Comparison of ENCODE assay signal across 8 cellular contexts in genomic region chr6:10411131-10411914, GRCh38. TPM values are rescaled to one million over a fixed set of nuclear protein-coding genes. Genes with fewer than 3 reads are reported as not detected.
DNase-seq lines count a peak whose midpoint lies in the region; ATAC-seq lines count a peak whose summit lies in the region.

No MANE protein-coding gene starts in this region.

- DNase-seq in COLO668 (lab: John Stamatoyannopoulos, UW; ENCODE audit: unreplicated experiment) (peak; percentile 50), M059J (ENCODE audit: low read depth) (peak; percentile 27), dermis blood vessel endothelial cell (no peak), SHP77 treated with DMSO at 0.1 percent for 48 hours (lab: John Stamatoyannopoulos, UW) (no peak), NCI-H2107 treated with DMSO at 0.1 percent for 48 hours (lab: John Stamatoyannopoulos, UW; ENCODE audit: unreplicated experiment) (no peak)
- DNase-seq in natural killer cell treated with Interleukin-12 subunit alpha and Interleukin-12 subunit beta and Interleukin-15 and Interleukin-18, amount 100 ng/mL, for 72 hours (ENCODE audit: low spot score) = no peak

- H3K4me3 Mint-ChIP-seq in natural killer cell treated with Interleukin-12 subunit alpha and Interleukin-12 subunit beta and Interleukin-15 and Interleukin-18, amount 100 ng/mL, for 72 hours = peak overlapping the region; percentile 93

- H3K27me3 ChIP-seq in duodenal mucosa (ENCODE audit: control insufficient read depth in 1 of 2, insufficient read depth in 2 of 2, low read length in 2 of 2) = peaks cover 72 to 93% of the 10 kb centered on the region in 2 donors

- peaks cover 50% of the 10 kb centered on the region for H3K36me3 Mint-ChIP-seq in natural killer cell treated with Interleukin-12 subunit alpha and Interleukin-12 subunit beta and Interleukin-15 and Interleukin-18, amount 100 ng/mL, for 72 hours

- no peaks in the 10 kb centered on the region for H3K9me3 ChIP-seq in duodenal mucosa (ENCODE audit: control insufficient read depth in 1 of 2, low read length in 2 of 2)

- H3K4me1 ChIP-seq in duodenal mucosa (ENCODE audit: control insufficient read depth in 1 of 2, insufficient read depth in 2 of 2, low read length in 2 of 2) = peaks cover 34 to 36% of the 10 kb centered on the region in 2 donors

- peaks cover 34 to 38% of the 10 kb centered on the region in 2 donors for H3K4me1 Mint-ChIP-seq in natural killer cell treated with Interleukin-12 subunit alpha and Interleukin-12 subunit beta and Interleukin-15 and Interleukin-18, amount 100 ng/mL, for 72 hours (ENCODE audit: low read depth in 2 of 2)

- no peak overlapping the region for H3K27ac ChIP-seq in duodenal mucosa (ENCODE audit: low read depth, low read length)

- peaks cover 5% of the 10 kb centered on the region for H3K9me3 Mint-ChIP-seq in natural killer cell treated with Interleukin-12 subunit alpha and Interleukin-12 subunit beta and Interleukin-15 and Interleukin-18, amount 100 ng/mL, for 72 hours

- H3K27ac Mint-ChIP-seq in natural killer cell treated with Interleukin-12 subunit alpha and Interleukin-12 subunit beta and Interleukin-15 and Interleukin-18, amount 100 ng/mL, for 72 hours = peak overlapping the region; percentile 53 to 81

- ATAC-seq in natural killer cell treated with Interleukin-12 subunit alpha and Interleukin-12 subunit beta and Interleukin-15 and Interleukin-18, amount 100 ng/mL, for 72 hours = peak; percentile 17 to 22
- ATAC-seq in GM18498 (IDR thresholded peaks at IDR 0.05; ENCODE audit: unreplicated experiment) = no peak

- H3K9ac ChIP-seq in duodenal mucosa (ENCODE audit: low read depth in 1 of 2, low read length in 2 of 2) = peak overlapping the region in 1 of 2 donors; percentile 43

- H3K36me3 ChIP-seq in duodenal mucosa (ENCODE audit: control insufficient read depth in 1 of 2, insufficient read depth in 2 of 2, low read length in 2 of 2) = no peaks in the 10 kb centered on the region

- peak overlapping the region; percentile 82 to 88 for H3K4me3 ChIP-seq in duodenal mucosa (ENCODE audit: low read depth in 1 of 2, low read length in 2 of 2)

- H3K27me3 Mint-ChIP-seq in natural killer cell treated with Interleukin-12 subunit alpha and Interleukin-12 subunit beta and Interleukin-15 and Interleukin-18, amount 100 ng/mL, for 72 hours = peaks cover 56 to 91% of the 10 kb centered on the region in 2 donors

RNA-seq across cellular contexts. Expression of gene TFAP2A, which starts 3.6 kb away (rescaled TPM):
- 10.8 and 26.6 TPM in 2 replicates for total RNA-seq in M059J (2014; rRNA removed; shearing (Covaris generic))
- under 1 TPM; 0.07 to 0.31 TPM for total RNA-seq in natural killer cell treated with Interleukin-12 subunit alpha and Interleukin-12 subunit beta and Interleukin-15 and Interleukin-18, amount 100 ng/mL, for 72 hours
- under 0.01 and 0.05 TPM in 2 replicates for total RNA-seq in dermis blood vessel endothelial cell

Comparison
In these comparisons a context has a peak if more than half of its experiments do, and no peak if none do; other contexts are left out.
1. DNase-seq: peak in COLO668 (single experiment) and M059J (single experiment); none in natural killer cell treated with Interleukin-12 subunit alpha and Interleukin-12 subunit beta and Interleukin-15 and Interleukin-18, amount 100 ng/mL, for 72 hours (single experiment), dermis blood vessel endothelial cell (single experiment), SHP77 treated with DMSO at 0.1 percent for 48 hours (single experiment) and NCI-H2107 treated with DMSO at 0.1 percent for 48 hours (single experiment).